8 cellular contexts compared by ENCODE assay signal in the genomic region with DNA sequence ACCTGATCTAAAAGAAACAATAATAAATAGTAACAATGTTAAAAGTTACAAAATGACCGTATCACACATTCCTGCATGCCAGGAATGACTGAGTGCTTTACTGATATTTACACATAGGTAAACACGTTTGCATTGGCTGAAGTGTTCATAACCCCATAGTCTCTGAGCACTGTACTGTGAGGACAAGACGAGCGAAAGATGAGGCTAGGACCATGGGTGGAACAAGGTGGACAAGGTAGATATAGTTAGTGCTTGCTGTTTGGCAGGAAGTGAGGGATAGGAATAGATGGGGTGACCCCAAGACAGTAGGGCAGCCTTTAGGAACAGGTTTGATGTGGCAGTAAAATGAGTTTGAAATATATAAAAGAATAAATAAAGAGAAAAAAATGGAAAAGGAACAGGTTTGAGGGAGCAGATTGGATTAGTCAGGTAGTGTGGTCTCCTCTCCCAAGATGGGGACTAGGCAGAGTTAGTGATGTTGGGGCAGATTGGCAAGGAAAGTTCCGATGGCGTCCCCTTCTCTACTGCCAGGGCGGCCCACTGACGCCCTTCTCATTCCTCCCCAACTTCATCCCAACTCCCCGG. TPM values are rescaled to one million over a fixed set of nuclear protein-coding genes. Genes with fewer than 3 reads are reported as not detected.
A peak's percentile ranks its signal among the peaks of the same experiment; 100 is the strongest.
DNase-seq lines count a peak whose midpoint lies in the region; ATAC-seq, FAIRE-seq and TF ChIP-seq lines count a peak whose summit lies in the region.

No MANE protein-coding gene starts in this region.

- CTCF ChIA-PET in Caco-2 (lab: Charles Lee), result no interaction called here

- H3K27ac Mint-ChIP-seq in Caco-2 (ENCODE audit: unreplicated experiment), result peak overlapping the region; percentile 54
- H3K27ac Mint-ChIP-seq in osteocyte (ENCODE audit: unreplicated experiment), result peak overlapping the region; percentile 39

- H3K9me3 Mint-ChIP-seq in Caco-2 (ENCODE audit: unreplicated experiment) (no peaks in the 10 kb centered on the region), osteocyte (ENCODE audit: unreplicated experiment) (no peaks in the 10 kb centered on the region)

- H3K27me3 Mint-ChIP-seq in Caco-2 (ENCODE audit: insufficient read depth, unreplicated experiment) (no peaks in the 10 kb centered on the region), osteocyte (ENCODE audit: unreplicated experiment) (no peaks in the 10 kb centered on the region)

- no TSS peak for BruUV-seq in Caco-2 (replicated peaks; lab: Mats Ljungman, UMichigan)

- H3K4me1 Mint-ChIP-seq in Caco-2 (ENCODE audit: low read depth, unreplicated experiment) (peaks cover 18% of the 10 kb centered on the region), osteocyte (ENCODE audit: unreplicated experiment) (peaks cover 26% of the 10 kb centered on the region)

- H3K4me3 ChIP-seq in Caco-2 (ENCODE audit: low read depth, low read length) (peak overlapping the region; percentile 90), LNCaP clone FGC (ENCODE audit: low read depth, low read length) (peak overlapping the region; percentile 95), duodenal mucosa (ENCODE audit: low read depth in 1 of 2, low read length in 2 of 2) (peak overlapping the region; percentile 12 to 92)

- no peak for TF ChIP-seq POLR2A in H54 (IDR thresholded peaks at IDR 0.05; ENCODE audit: low read depth, low read length)

- POLR2A ChIA-PET in Caco-2 (lab: Charles Lee), result no interaction called here

- H3K9ac ChIP-seq in duodenal mucosa (ENCODE audit: low read depth in 1 of 2, low read length in 2 of 2), result no peak overlapping the region

- H3K27ac ChIP-seq in duodenal mucosa (ENCODE audit: low read depth, low read length), result no peak overlapping the region

- TF ChIP-seq CTCF in Caco-2 (IDR thresholded peaks at IDR 0.05; ENCODE audit: insufficient read depth in 1 of 2, low read depth in 1 of 2, low read length in 1 of 2, severe bottlenecking in 1 of 2, unreplicated experiment in 1 of 2) (no peak), LNCaP clone FGC (IDR thresholded peaks at IDR 0.05; ENCODE audit: control insufficient read depth, extremely low read depth, insufficient read depth) (no peak), osteocyte (IDR thresholded peaks at IDR 0.05) (no peak)

- H3K9me3 ChIP-seq in Caco-2 (no peaks in the 10 kb centered on the region), duodenal mucosa (ENCODE audit: control insufficient read depth in 1 of 2, low read length in 2 of 2) (no peaks in the 10 kb centered on the region)

- no peaks in the 10 kb centered on the region for H3K27me3 ChIP-seq in Caco-2 (replicated peaks; ENCODE audit: control insufficient read depth, insufficient read depth, low read length)
- no peaks in the 10 kb centered on the region for H3K27me3 ChIP-seq in duodenal mucosa (ENCODE audit: control insufficient read depth in 1 of 2, insufficient read depth in 2 of 2, low read length in 2 of 2)

- DNase-seq in Caco-2, result no peak
- no peak for DNase-seq in LNCaP clone FGC (ENCODE audit: low read depth)
- no peak for DNase-seq in osteocyte (ENCODE audit: extremely low spot score, unreplicated experiment)
- DNase-seq in hepatic stellate cell (ENCODE audit: low spot score), result no peak
- no peak for DNase-seq in H54 (ENCODE audit: insufficient read length, low spot score)
- no peak for DNase-seq in central memory CD4-positive, alpha-beta T cell

- intact Hi-C loops in Caco-2 (cut with micrococcal nuclease; ENCODE audit: unreplicated experiment), result no loop called here

- no peak for FAIRE-seq in H54 (lab: Jason Lieb, UNC)

- H3K36me3 ChIP-seq in Caco-2 (ENCODE audit: control insufficient read depth, insufficient read depth, low read length), result peaks cover 11% of the 10 kb centered on the region
- peaks cover 31 to 34% of the 10 kb centered on the region in 2 donors for H3K36me3 ChIP-seq in duodenal mucosa (ENCODE audit: control insufficient read depth in 1 of 2, insufficient read depth in 2 of 2, low read length in 2 of 2)

- H3K36me3 Mint-ChIP-seq in Caco-2 (ENCODE audit: insufficient read depth, unreplicated experiment) (peaks cover 41% of the 10 kb centered on the region), osteocyte (ENCODE audit: unreplicated experiment) (peaks cover 14% of the 10 kb centered on the region)

- H3K4me3 Mint-ChIP-seq in Caco-2 (ENCODE audit: unreplicated experiment) (peak overlapping the region; percentile 77), osteocyte (ENCODE audit: unreplicated experiment) (peak overlapping the region; percentile 84)

- H3K4me1 ChIP-seq in Caco-2 (peaks cover 22% of the 10 kb centered on the region), duodenal mucosa (ENCODE audit: control insufficient read depth in 1 of 2, insufficient read depth in 2 of 2, low read length in 2 of 2) (peaks cover 16 to 32% of the 10 kb centered on the region in 2 donors)

- no peak for ATAC-seq in GM18907 (IDR thresholded peaks at IDR 0.05; ENCODE audit: unreplicated experiment)

RNA-seq across cellular contexts. Expression of a gene that starts 0.5 kb away (rescaled TPM):
- total RNA-seq in Caco-2 (2022) (113 and 115 TPM in 2 replicates), osteocyte (40.0 and 43.4 TPM in 2 replicates)

RNA-seq across cellular contexts. Expression of a gene that starts 1.6 kb away (rescaled TPM):
- total RNA-seq in Caco-2 (2022) (0.61 and 0.72 TPM in 2 replicates), osteocyte (not detected in 2 replicates)

RNA-seq across cellular contexts. Expression of a gene that starts 7.4 kb away (rescaled TPM):
- total RNA-seq in Caco-2 (2022) (27.8 and 28.7 TPM in 2 replicates), osteocyte (1.7 and 2.1 TPM in 2 replicates)

RNA-seq across cellular contexts. Expression of a gene that starts 7.7 kb away (rescaled TPM):
- 22.2 and 28.6 TPM in 2 replicates for total RNA-seq in Caco-2 (2022)
- 26.6 and 35.7 TPM in 2 replicates for total RNA-seq in osteocyte

RNA-seq across cellular contexts. Expression of a gene that starts 21.2 kb away (rescaled TPM):
- total RNA-seq in Caco-2 (2022), result 17.4 and 22.4 TPM in 2 replicates
- total RNA-seq in osteocyte, result 15.8 and 22.8 TPM in 2 replicates
